In genomic region chr20:58328836-58329235, GRCh38 we compare ENCODE assay signal across 21 cellular contexts.
"Had no signal": no experiment of that assay in that cellular context is flagged by ENCODE, and none has a peak within 500 bp of the region (broad histone marks: within the 10 kb centered on the region; RNA-seq: fewer than 3 reads in every experiment).

No MANE protein-coding gene starts in this region.

- H3K27ac ChIP-seq: foreskin keratinocyte, left ventricle myocardium inferior, pancreas, psoas muscle, right atrium auricular region, thyroid gland, VCaP had no signal

- ATAC-seq: activated T-helper 17 cell treated with anti-CD3 and anti-CD28 coated beads, Interleukin-2, amount 50 U/mL, for 72 hours; foreskin keratinocyte; pancreas; psoas muscle had no signal

- H3K4me1 ChIP-seq: foreskin keratinocyte had no signal

- H3K27ac Mint-ChIP-seq: activated T-cell treated with anti-CD3 and anti-CD28 coated beads, Interleukin-2, amount 50 U/mL, for 24 hours; nephron progenitor cell; T-helper 2 cell treated with Interferon-gamma antibody and Interleukin-4, amounts not matched to agents 5 μg/mL and 100 μg/mL, for 36 hours had no signal

- H3K4me1 Mint-ChIP-seq: nephron progenitor cell had no signal

- H3K36me3 ChIP-seq: left ventricle myocardium inferior, right atrium auricular region, thyroid gland had no signal

- H3K27me3 Mint-ChIP-seq: activated T-cell treated with anti-CD3 and anti-CD28 coated beads, Interleukin-2, amount 50 U/mL, for 24 hours; activated T-helper 17 cell treated with anti-CD3 and anti-CD28 coated beads, Interleukin-2, amount 50 U/mL, for 72 hours had no signal

- H3K9me3 Mint-ChIP-seq: activated T-cell treated with anti-CD3 and anti-CD28 coated beads, Interleukin-2, amount 50 U/mL, for 24 hours; activated T-helper 17 cell treated with anti-CD3 and anti-CD28 coated beads, Interleukin-2, amount 50 U/mL, for 72 hours; nephron progenitor cell; T-helper 2 cell treated with Interferon-gamma antibody and Interleukin-4, amounts not matched to agents 5 μg/mL and 100 μg/mL, for 36 hours had no signal

- H3K9me3 ChIP-seq: left ventricle myocardium inferior, pancreas, psoas muscle, right atrium auricular region, thyroid gland had no signal

- H3K4me3 Mint-ChIP-seq: activated T-cell treated with anti-CD3 and anti-CD28 coated beads, Interleukin-2, amount 50 U/mL, for 24 hours; activated T-helper 17 cell treated with anti-CD3 and anti-CD28 coated beads, Interleukin-2, amount 50 U/mL, for 72 hours; nephron progenitor cell; T-helper 2 cell treated with Interferon-gamma antibody and Interleukin-4, amounts not matched to agents 5 μg/mL and 100 μg/mL, for 36 hours had no signal

- H3K4me3 ChIP-seq: left ventricle myocardium inferior, pancreas, psoas muscle, right atrium auricular region, thyroid gland had no signal

- H3K27me3 ChIP-seq: foreskin keratinocyte, pancreas, right atrium auricular region, thyroid gland had no signal

- DNase-seq: activated CD4-positive, alpha-beta T cell treated with anti-CD3 and anti-CD28 coated beads, Interleukin-2, amount 50 U/mL, for 1 hour; activated CD4-positive, CD25-positive, alpha-beta regulatory T cell treated with anti-CD3 and anti-CD28 coated beads, Interleukin-2, amount 50 U/mL, for 72 hours; activated CD8-positive, alpha-beta memory T cell treated with anti-CD3 and anti-CD28 coated beads for 24 hours; activated CD8-positive, alpha-beta memory T cell treated with anti-CD3 and anti-CD28 coated beads, Interleukin-2, amount 50 U/mL, for 4 hours; activated T-cell treated with anti-CD3 and anti-CD28 coated beads, Interleukin-2, amount 50 U/mL, for 24 hours; amygdala; cerebellar nuclear complex; cortex of kidney; foreskin keratinocyte; left ventricle myocardium inferior; midbrain; nephron progenitor cell; pancreas; psoas muscle; stimulated activated CD4-positive, alpha-beta T cell treated with anti-CD3 and anti-CD28 coated beads, Interleukin-4, amount 100 ng/mL, for 24 hours; stimulated activated naive CD4-positive, alpha-beta T cell treated with Interleukin-2 at 50 U/mL for 16 hours; thyroid gland had no signal
